In genomic region chr2:152694161-152694661, GRCh38 we compare ENCODE assay signal across 8 cellular contexts. TPM values are rescaled to one million over a fixed set of nuclear protein-coding genes. Genes with fewer than 3 reads are reported as not detected.
DNase-seq lines count a peak whose midpoint lies in the region; ATAC-seq and TF ChIP-seq lines count a peak whose summit lies in the region.

No MANE protein-coding gene starts in this region.

- H3K4me3 ChIP-seq in AG10803 (ENCODE audit: low read length), result peak overlapping the region; percentile 37
- H3K4me3 ChIP-seq in MG63, result peak overlapping the region; percentile 43
- H3K4me3 ChIP-seq in adipocyte (ENCODE audit: low read length), result peak overlapping the region; percentile 77
- no peak overlapping the region for H3K4me3 ChIP-seq in colonic mucosa

- H3K27ac ChIP-seq in colonic mucosa, result no peak overlapping the region

- DNase-seq in AG10803 (ENCODE audit: low read depth) (peak; percentile 64), MG63 (peak; percentile 66), adipocyte (ENCODE audit: low read depth) (peak; percentile 75), lung microvascular endothelial cell (ENCODE audit: low read depth in 2 of 2) (peak; percentile 28 to 74), SKM-1 treated with dmso at 0.1 percent for 144 hours (lab: John Stamatoyannopoulos, UW; ENCODE audit: unreplicated experiment) (no peak), DMS153 (lab: John Stamatoyannopoulos, UW) (no peak), colonic mucosa (no peak)

- TF ChIP-seq CTCF in AG10803 (conservative IDR thresholded peaks at IDR 0.05; ENCODE audit: low read length), result no peak
- no peak for TF ChIP-seq CTCF in colonic mucosa (IDR thresholded peaks at IDR 0.05)

- H3K4me1 ChIP-seq in adipocyte (ENCODE audit: control insufficient read depth, insufficient read depth, low read length) (peaks cover 16% of the 10 kb centered on the region), colonic mucosa (no peaks in the 10 kb centered on the region)

- H3K27me3 ChIP-seq in MG63 (no peaks in the 10 kb centered on the region), adipocyte (replicated peaks; ENCODE audit: control insufficient read depth, insufficient read depth, low read length) (no peaks in the 10 kb centered on the region), colonic mucosa (no peaks in the 10 kb centered on the region)

- H3K9ac ChIP-seq in adipocyte (ENCODE audit: low read length) (peak overlapping the region; percentile 76), colonic mucosa (ENCODE audit: low read depth in 2 of 2, low read length in 2 of 2) (no peak overlapping the region)

- H3K9me3 ChIP-seq in MG63 (no peaks in the 10 kb centered on the region), adipocyte (ENCODE audit: control insufficient read depth, low read length) (no peaks in the 10 kb centered on the region), colonic mucosa (no peaks in the 10 kb centered on the region)

- intact Hi-C loops in colonic mucosa (cut with DNase I), result no loop called here

- peaks cover 38% of the 10 kb centered on the region for H3K36me3 ChIP-seq in MG63
- H3K36me3 ChIP-seq in adipocyte (ENCODE audit: control insufficient read depth, insufficient read depth, low read length, severe bottlenecking), result peaks cover 32% of the 10 kb centered on the region
- H3K36me3 ChIP-seq in colonic mucosa, result no peaks in the 10 kb centered on the region

- peak; percentile 46 for ATAC-seq in GM21360 (IDR thresholded peaks at IDR 0.05; ENCODE audit: unreplicated experiment)

RNA-seq across cellular contexts. Expression of gene PRPF40A, which starts 23.1 kb away (rescaled TPM):
- 145 and 165 TPM in 2 replicates for total RNA-seq in MG63 (2014; rRNA removed; shearing (Covaris generic); ENCODE audit: low replicate concordance)
- total RNA-seq in lung microvascular endothelial cell, result 69.4 and 79.8 TPM in 2 replicates
- 100 to 1,000 TPM; 103 to 115 TPM for total RNA-seq in colonic mucosa

RNA-seq across cellular contexts. Expression of gene ARL6IP6, which starts 24.2 kb away (rescaled TPM):
- total RNA-seq in MG63 (2014; rRNA removed; shearing (Covaris generic); ENCODE audit: low replicate concordance), result 29.5 and 37.4 TPM in 2 replicates
- 15.1 and 16.8 TPM in 2 replicates for total RNA-seq in lung microvascular endothelial cell
- total RNA-seq in colonic mucosa, result 10 to 100 TPM; 15.5 to 21.2 TPM

Comparison
In these comparisons a context has a peak if more than half of its experiments do, and no peak if none do; other contexts are left out.
1. DNase-seq: peak in AG10803 (single experiment), MG63 (single experiment), adipocyte (single experiment) and lung microvascular endothelial cell (2 of 2); none in SKM-1 treated with dmso at 0.1 percent for 144 hours (single experiment), DMS153 (single experiment) and colonic mucosa (single experiment).